Comparison of ENCODE assay signal across 9 cellular contexts in the genomic region with DNA sequence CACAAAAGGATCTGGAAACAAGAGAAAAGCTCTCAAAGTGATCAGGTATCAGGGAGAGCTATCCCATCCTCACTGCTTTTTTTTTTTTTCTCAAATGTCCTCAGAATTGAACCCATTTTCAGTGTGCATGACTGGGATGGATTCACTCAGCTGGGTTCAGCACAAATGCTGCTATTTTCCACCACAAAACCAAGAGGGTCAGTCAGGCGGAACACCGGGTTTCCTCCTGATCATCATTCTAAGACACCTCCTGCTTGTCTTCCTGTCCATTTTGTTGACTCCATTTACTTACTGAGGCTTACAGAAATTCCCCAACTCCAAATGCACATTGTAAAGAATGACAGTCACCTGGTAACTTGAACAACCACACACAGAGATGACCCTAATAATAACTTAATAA. TPM values are rescaled to one million over a fixed set of nuclear protein-coding genes. Genes with fewer than 3 reads are reported as not detected.
DNase-seq lines count a peak whose midpoint lies in the region; ATAC-seq and TF ChIP-seq lines count a peak whose summit lies in the region.
"Had no signal": no experiment of that assay in that cellular context is flagged by ENCODE, and none has a peak within 500 bp of the region (broad histone marks: within the 10 kb centered on the region; RNA-seq: fewer than 3 reads in every experiment).

No MANE protein-coding gene starts in this region.

- H3K27ac Mint-ChIP-seq in endodermal cell = no peak overlapping the region

- H3K4me1 ChIP-seq in mesodermal cell (ENCODE audit: control insufficient read depth, insufficient read depth, low read length, poor library complexity, severe bottlenecking) (peaks cover 39% of the 10 kb centered on the region), endodermal cell (ENCODE audit: control insufficient read depth, insufficient read depth, low read length) (peaks cover 9% of the 10 kb centered on the region)

- DNase-seq in GM10266 (ENCODE audit: extremely low spot score) = peak; percentile 32
- no peak for DNase-seq in HL-60 (ENCODE audit: low read depth in 1 of 2, low spot score in 1 of 2)
- no peak for DNase-seq in WERI-Rb-1
- DNase-seq in NCI-H1417 treated with DMSO at 0.1 percent for 48 hours (lab: John Stamatoyannopoulos, UW) = no peak
- no peak for DNase-seq in endodermal cell
- no peak for DNase-seq in LoVo (ENCODE audit: low spot score)

- peak; percentile 72 for ATAC-seq in GM21619 (IDR thresholded peaks at IDR 0.05; ENCODE audit: unreplicated experiment)

- no peaks in the 10 kb centered on the region for H3K27me3 ChIP-seq in HL-60 (ENCODE audit: insufficient read depth, poor library complexity, severe bottlenecking)
- H3K27me3 ChIP-seq in WERI-Rb-1 (ENCODE audit: insufficient read depth, low read depth, severe bottlenecking) = no peaks in the 10 kb centered on the region
- no peaks in the 10 kb centered on the region for H3K27me3 ChIP-seq in endodermal cell (ENCODE audit: control insufficient read depth, insufficient read depth, low read length, poor library complexity, severe bottlenecking)
- H3K27me3 ChIP-seq: MG63 had no signal

- H3K4me1 Mint-ChIP-seq in endodermal cell = peaks cover 23% of the 10 kb centered on the region

- H3K9me3 ChIP-seq in mesodermal cell (ENCODE audit: control insufficient read depth, low read length) = no peaks in the 10 kb centered on the region
- no peaks in the 10 kb centered on the region for H3K9me3 ChIP-seq in WERI-Rb-1 (ENCODE audit: severe bottlenecking)
- H3K9me3 ChIP-seq in endodermal cell (ENCODE audit: control insufficient read depth, low read length) = no peaks in the 10 kb centered on the region
- H3K9me3 ChIP-seq: MG63 had no signal

- TF ChIP-seq CTCF in GM10266 (IDR thresholded peaks at IDR 0.05; ENCODE audit: control insufficient read depth, insufficient read depth, low read depth, missing control alignments) (no peak), HL-60 (IDR thresholded peaks at IDR 0.05; ENCODE audit: insufficient read depth, low read length) (no peak), WERI-Rb-1 (IDR thresholded peaks at IDR 0.05; ENCODE audit: low read depth, low read length) (no peak), endodermal cell (conservative IDR thresholded peaks at IDR 0.05) (no peak)

- H3K9ac ChIP-seq in endodermal cell (ENCODE audit: extremely low read depth, low read length, poor library complexity, severe bottlenecking) = no peak overlapping the region

- 61 to 100% methylated on average over 2 of the region's 2 CpGs for WGBS in mesodermal cell (ENCODE audit: insufficient coverage in 2 of 2), 2 experiments
- 85 to 98% methylated on average over 2 of the region's 2 CpGs for WGBS in endodermal cell (ENCODE audit: insufficient coverage in 1 of 2, insufficient read length in 1 of 2), 2 experiments

- peak overlapping the region; percentile 84 for H3K27ac ChIP-seq in HL-60 (replicated peaks)
- H3K27ac ChIP-seq in mesodermal cell (ENCODE audit: low read depth, low read length, severe bottlenecking) = peak overlapping the region; percentile 52
- no peak overlapping the region for H3K27ac ChIP-seq in WERI-Rb-1
- H3K27ac ChIP-seq in endodermal cell (ENCODE audit: low read depth, low read length) = no peak overlapping the region

- H3K4me3 Mint-ChIP-seq in endodermal cell = no peak overlapping the region

- H3K9me3 Mint-ChIP-seq in endodermal cell = no peaks in the 10 kb centered on the region

- no peaks in the 10 kb centered on the region for H3K36me3 Mint-ChIP-seq in endodermal cell (ENCODE audit: low read depth)

- H3K27me3 Mint-ChIP-seq in endodermal cell (ENCODE audit: insufficient read depth) = no peaks in the 10 kb centered on the region

- H3K4me3 ChIP-seq in HL-60 (replicated peaks; ENCODE audit: insufficient read depth, low read length) (no peak overlapping the region), mesodermal cell (ENCODE audit: extremely low read depth, insufficient read depth, low read length, poor library complexity, severe bottlenecking) (no peak overlapping the region), WERI-Rb-1 (ENCODE audit: low read depth, low read length) (no peak overlapping the region), endodermal cell (ENCODE audit: low read length) (no peak overlapping the region)
- H3K4me3 ChIP-seq: MG63 had no signal

- H3K36me3 ChIP-seq in mesodermal cell (ENCODE audit: control insufficient read depth, insufficient read depth, low read length) (peaks cover 7% of the 10 kb centered on the region), WERI-Rb-1 (no peaks in the 10 kb centered on the region), endodermal cell (ENCODE audit: control insufficient read depth, insufficient read depth, low read length) (no peaks in the 10 kb centered on the region)
- H3K36me3 ChIP-seq: MG63 had no signal

RNA-seq across cellular contexts. Expression of gene CYRIA, which starts 39.9 kb away (rescaled TPM):
- polyA plus RNA-seq in mesodermal cell (2013, experiment 1 of 2) = 15.8 TPM
- polyA plus RNA-seq in mesodermal cell (2013, experiment 2 of 2) = 13.4 TPM
- 1 to 10 TPM in 1 of 2 donors, under 1 TPM in 1; 0.86 to 1.4 TPM for total RNA-seq in endodermal cell
- polyA plus RNA-seq in endodermal cell (2013, experiment 1 of 2) = 11.2 TPM
- 10.0 TPM for polyA plus RNA-seq in endodermal cell (2013, experiment 2 of 2)

Comparison
In these comparisons a context has a peak if more than half of its experiments do, and no peak if none do; other contexts are left out.
1. H3K27ac ChIP-seq: peak in HL-60 (single experiment) and mesodermal cell (single experiment); none in WERI-Rb-1 (single experiment) and endodermal cell (single experiment).